In the genomic region with DNA sequence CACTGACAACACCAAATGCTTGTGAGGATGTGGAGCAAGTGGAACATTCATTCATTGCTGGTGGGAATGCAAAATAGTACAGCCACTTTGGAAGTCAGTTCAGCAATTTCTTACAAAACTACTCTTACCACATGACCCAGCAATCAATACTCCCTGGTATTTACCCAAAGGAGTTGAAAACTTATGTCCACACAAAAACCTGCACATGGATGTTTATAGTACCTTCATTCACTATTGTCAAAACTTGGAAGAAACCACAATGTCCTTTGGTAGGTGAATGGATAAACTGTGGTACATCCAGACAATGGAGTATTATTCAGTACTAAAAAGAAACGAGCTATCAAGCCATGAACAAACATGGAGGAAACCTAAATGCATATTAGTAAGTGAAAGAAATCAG, we compare ENCODE assay signal across 18 cellular contexts. TPM values are rescaled to one million over a fixed set of nuclear protein-coding genes. Genes with fewer than 3 reads are reported as not detected.
DNase-seq lines count a peak whose midpoint lies in the region; ATAC-seq, FAIRE-seq and TF ChIP-seq lines count a peak whose summit lies in the region.
"Had no signal": no experiment of that assay in that cellular context is flagged by ENCODE, and none has a peak within 500 bp of the region (broad histone marks: within the 10 kb centered on the region; RNA-seq: fewer than 3 reads in every experiment).

No MANE protein-coding gene starts in this region.

- no peaks in the 10 kb centered on the region for H3K27me3 Mint-ChIP-seq in activated naive CD8-positive, alpha-beta T cell
- H3K27me3 Mint-ChIP-seq in activated naive CD8-positive, alpha-beta T cell treated with anti-CD3 and anti-CD28 coated beads, Interleukin-2, amount 50 U/mL, for 24 hours, result no peaks in the 10 kb centered on the region
- H3K27me3 Mint-ChIP-seq in astrocyte (ENCODE audit: low read depth, unreplicated experiment), result no peaks in the 10 kb centered on the region
- no peaks in the 10 kb centered on the region for H3K27me3 Mint-ChIP-seq in memory B cell

- H3K4me3 ChIP-seq in astrocyte (ENCODE audit: insufficient read depth, low read depth, low read length), result no peak overlapping the region
- H3K4me3 ChIP-seq: Peyer's patch, SJCRH30 had no signal

- no peak for ATAC-seq in activated naive CD8-positive, alpha-beta T cell treated with anti-CD3 and anti-CD28 coated beads, Interleukin-2, amount 50 U/mL, for 24 hours
- no peak for ATAC-seq in memory B cell (ENCODE audit: low read depth)
- ATAC-seq in activated CD4-positive, CD25-positive, alpha-beta regulatory T cell treated with anti-CD3 and anti-CD28 coated beads, Interleukin-2, amount 50 U/mL, for 24 hours, result no peak
- ATAC-seq: CD8-positive, alpha-beta T cell had no signal

- peak; percentile 54 for FAIRE-seq in astrocyte (lab: Jason Lieb, UNC)

- no peak for TF ChIP-seq CTCF in astrocyte (IDR thresholded peaks at IDR 0.05; ENCODE audit: insufficient read depth, low read depth, low read length)

- H3K36me3 Mint-ChIP-seq in activated naive CD8-positive, alpha-beta T cell, result peaks cover 11% of the 10 kb centered on the region
- H3K36me3 Mint-ChIP-seq in activated naive CD8-positive, alpha-beta T cell treated with anti-CD3 and anti-CD28 coated beads, Interleukin-2, amount 50 U/mL, for 24 hours (ENCODE audit: low read depth), result peaks cover 41% of the 10 kb centered on the region
- H3K36me3 Mint-ChIP-seq in astrocyte (ENCODE audit: low read depth, unreplicated experiment) (peaks cover 5% of the 10 kb centered on the region), memory B cell (peaks cover 7% of the 10 kb centered on the region)

- DNase-seq in activated naive CD8-positive, alpha-beta T cell treated with anti-CD3 and anti-CD28 coated beads, Interleukin-2, amount 50 U/mL, for 24 hours, result no peak
- DNase-seq in SK-MEL-5 (ENCODE audit: low read depth, low spot score) (peak; percentile 58), astrocyte (ENCODE audit: low read depth) (no peak), memory B cell (ENCODE audit: low spot score in 2 of 2) (no peak)
- no peak for DNase-seq in stimulated activated CD4-positive, alpha-beta T cell treated with anti-CD3 and anti-CD28 coated beads, Interleukin-12 subunit alpha, Interleukin-12 subunit beta, amount 100 ng/mL, for 4 hours
- DNase-seq: Calu3; CD8-positive, alpha-beta T cell; GDM1; Karpas-422; MV-4-11; NCI-H1105 treated with DMSO at 0.1 percent for 48 hours; NCI-H2081; NCI-H2171 treated with DMSO at 0.1 percent for 48 hours; NCI-H524 treated with DMSO at 0.1 percent for 48 hours; Peyer's patch; SJCRH30 had no signal

- H2AFZ ChIP-seq in astrocyte (ENCODE audit: low read depth, low read length), result no peak overlapping the region

- H3K9me3 ChIP-seq in astrocyte (ENCODE audit: insufficient read depth, low read depth, low read length), result no peaks in the 10 kb centered on the region
- H3K9me3 ChIP-seq: Peyer's patch, SJCRH30 had no signal

- no peaks in the 10 kb centered on the region for H3K27me3 ChIP-seq in astrocyte (ENCODE audit: insufficient read depth, low read length)
- H3K27me3 ChIP-seq: Peyer's patch, SJCRH30 had no signal

- H3K9me3 Mint-ChIP-seq in activated naive CD8-positive, alpha-beta T cell (ENCODE audit: low read depth), result no peaks in the 10 kb centered on the region
- no peaks in the 10 kb centered on the region for H3K9me3 Mint-ChIP-seq in activated naive CD8-positive, alpha-beta T cell treated with anti-CD3 and anti-CD28 coated beads, Interleukin-2, amount 50 U/mL, for 24 hours
- H3K9me3 Mint-ChIP-seq in astrocyte (ENCODE audit: unreplicated experiment) (no peaks in the 10 kb centered on the region), memory B cell (no peaks in the 10 kb centered on the region)
- H3K9me3 Mint-ChIP-seq: CD8-positive, alpha-beta T cell had no signal

- H3K4me2 ChIP-seq in astrocyte (ENCODE audit: low read length), result no peak overlapping the region

- peaks cover 3% of the 10 kb centered on the region for H3K36me3 ChIP-seq in astrocyte (ENCODE audit: insufficient read depth, low read length)
- H3K36me3 ChIP-seq: Peyer's patch, SJCRH30 had no signal

- no peak overlapping the region for H3K9ac ChIP-seq in astrocyte (ENCODE audit: low read length)

- peak overlapping the region; percentile 15 for H3K4me3 Mint-ChIP-seq in activated naive CD8-positive, alpha-beta T cell
- H3K4me3 Mint-ChIP-seq in activated naive CD8-positive, alpha-beta T cell treated with anti-CD3 and anti-CD28 coated beads, Interleukin-2, amount 50 U/mL, for 24 hours, result no peak overlapping the region
- no peak overlapping the region for H3K4me3 Mint-ChIP-seq in astrocyte (ENCODE audit: unreplicated experiment)
- no peak overlapping the region for H3K4me3 Mint-ChIP-seq in memory B cell
- H3K4me3 Mint-ChIP-seq: CD8-positive, alpha-beta T cell had no signal

- H3K27ac Mint-ChIP-seq in activated naive CD8-positive, alpha-beta T cell, result no peak overlapping the region
- no peak overlapping the region for H3K27ac Mint-ChIP-seq in activated naive CD8-positive, alpha-beta T cell treated with anti-CD3 and anti-CD28 coated beads, Interleukin-2, amount 50 U/mL, for 24 hours
- H3K27ac Mint-ChIP-seq in astrocyte (ENCODE audit: unreplicated experiment) (no peak overlapping the region), memory B cell (peak overlapping the region; percentile 8)
- H3K27ac Mint-ChIP-seq: CD8-positive, alpha-beta T cell had no signal

- H3K79me2 ChIP-seq in astrocyte (ENCODE audit: insufficient read depth, low read length), result peaks cover 92% of the 10 kb centered on the region

- in situ Hi-C loops in SK-MEL-5 (cut with HindIII; ENCODE audit: low pct_unique_long_range_greater_than_20kb, low sequenced_read_pairs), result no loop called here

- no peaks in the 10 kb centered on the region for H3K4me1 ChIP-seq in astrocyte (ENCODE audit: insufficient read depth, low read length)
- H3K4me1 ChIP-seq: Peyer's patch, SJCRH30 had no signal

- no peak overlapping the region for H3K27ac ChIP-seq in astrocyte (ENCODE audit: low read depth, low read length)
- H3K27ac ChIP-seq: Peyer's patch, SJCRH30 had no signal

- peaks cover 64% of the 10 kb centered on the region for H4K20me1 ChIP-seq in astrocyte (ENCODE audit: insufficient read depth, low read length)

- H3K4me1 Mint-ChIP-seq in activated naive CD8-positive, alpha-beta T cell (ENCODE audit: low read depth), result peaks cover 50% of the 10 kb centered on the region
- peaks cover 49% of the 10 kb centered on the region for H3K4me1 Mint-ChIP-seq in activated naive CD8-positive, alpha-beta T cell treated with anti-CD3 and anti-CD28 coated beads, Interleukin-2, amount 50 U/mL, for 24 hours
- H3K4me1 Mint-ChIP-seq in astrocyte (ENCODE audit: low read depth, unreplicated experiment) (peaks cover 5% of the 10 kb centered on the region), memory B cell (peaks cover 9% of the 10 kb centered on the region)

RNA-seq across cellular contexts. Expression of gene HUWE1, which starts 27.5 kb away (rescaled TPM):
- total RNA-seq in SK-MEL-5 (2014; rRNA removed; shearing (Covaris generic)), result 46.1 and 60.9 TPM in 2 replicates
- 67.5 and 95.3 TPM in 2 replicates for polyA plus RNA-seq in SK-MEL-5 (2015; cell fraction: cytosol; rRNA removed)
- 153 and 163 TPM in 2 replicates for polyA plus RNA-seq in SK-MEL-5 (2015; cell fraction: nucleus; rRNA removed)
- 215 and 225 TPM in 2 replicates for total RNA-seq in astrocyte
